Comparison of ENCODE assay signal across 8 cellular contexts in the genomic region with DNA sequence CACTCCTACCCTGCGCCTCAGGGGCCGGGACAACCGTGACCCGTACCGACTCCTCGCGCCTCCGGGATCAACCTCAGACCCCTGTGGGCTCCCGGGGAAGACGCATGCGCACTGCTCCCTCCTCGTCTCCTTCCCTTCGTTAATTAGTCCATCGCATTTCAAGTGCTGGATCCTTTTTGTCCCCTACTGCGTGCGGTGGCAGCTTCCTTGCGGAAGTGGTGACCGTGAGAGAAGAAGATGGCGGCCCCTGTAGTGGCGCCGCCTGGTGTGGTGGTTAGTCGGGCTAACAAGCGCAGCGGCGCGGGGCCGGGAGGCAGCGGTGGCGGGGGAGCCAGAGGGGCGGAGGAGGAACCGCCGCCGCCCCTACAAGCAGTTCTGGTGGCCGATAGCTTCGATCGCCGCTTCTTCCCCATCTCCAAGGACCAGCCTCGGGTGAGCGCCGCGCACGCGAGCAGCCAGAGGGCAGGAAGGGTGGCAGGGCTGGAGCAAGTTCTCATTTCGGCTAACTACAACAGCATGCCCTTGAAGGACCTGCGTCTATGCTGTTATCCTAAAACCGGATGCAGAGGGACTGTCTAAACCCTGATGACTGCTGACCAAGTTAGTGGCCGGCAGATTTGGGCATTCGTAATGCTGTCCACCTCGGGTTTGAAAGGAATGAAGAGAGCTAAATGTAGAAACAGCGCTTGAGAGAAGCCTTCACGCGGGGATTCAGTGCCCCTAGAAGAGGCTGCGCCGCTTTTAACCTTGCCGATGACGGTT. TPM values are rescaled to one million over a fixed set of nuclear protein-coding genes. Genes with fewer than 3 reads are reported as not detected.
DNase-seq lines count a peak whose midpoint lies in the region; ATAC-seq and TF ChIP-seq lines count a peak whose summit lies in the region.

A gene (plus strand): TSS at position 210 of the 762 bp plus-strand sequence. CDS start 28 bp downstream, at position 238.

- peak; percentile 90 to 92 for ATAC-seq in naive thymus-derived CD8-positive, alpha-beta T cell
- ATAC-seq in stimulated activated naive CD8-positive, alpha-beta T cell treated with anti-CD3 and anti-CD28 coated beads, Interleukin-15, Interleukin-2, amounts not matched to agents 100 U/mL and 50 U/mL, for 24 hours, result peak; percentile 87

- H3K4me2 ChIP-seq in GM23248 (ENCODE audit: unreplicated experiment) (peak within 1 kb of the TSS; percentile 95), fibroblast of lung (ENCODE audit: extremely low read depth, insufficient read depth, low read length) (peak within 1 kb of the TSS; percentile 95)

- peak; percentile 33 to 39 for TF ChIP-seq CTCF in fibroblast of lung (conservative IDR thresholded peaks at IDR 0.05 in 1 of 2, IDR thresholded peaks at IDR 0.05 in 1 of 2; ENCODE audit: low read depth in 1 of 2, low read length in 2 of 2)

- 1% methylated on average over 43 to 56 of the region's 56 CpGs for WGBS in GM23248 (ENCODE audit: low coverage in 1 of 2, low lambda C conversion rate in 2 of 2, missing lambda C conversion rate in 2 of 2), 2 experiments

- peak within 1 kb of the TSS; percentile 88 to 100 (median 96) for H3K4me3 Mint-ChIP-seq in naive thymus-derived CD8-positive, alpha-beta T cell

- H3K9me3 Mint-ChIP-seq in naive thymus-derived CD8-positive, alpha-beta T cell, result no peaks in the 10 kb centered on the region

- H3K4me1 ChIP-seq in GM23248 (ENCODE audit: insufficient read depth) (peaks cover 11% of the 10 kb centered on the region), fibroblast of lung (ENCODE audit: control insufficient read depth, extremely low read depth, insufficient read depth, low read length) (peaks cover 4% of the 10 kb centered on the region)

- H3K9me2 ChIP-seq in GM23248 (ENCODE audit: insufficient read depth), result no peaks in the 10 kb centered on the region

- H3K4me3 ChIP-seq in GM23248, result peak within 1 kb of the TSS; percentile 93
- peak within 1 kb of the TSS; percentile 29 to 94 (median 75) for H3K4me3 ChIP-seq in fibroblast of lung (replicated peaks in 1 of 4; ENCODE audit: control extremely low read depth in 1 of 4, insufficient read depth in 1 of 4, low read depth in 3 of 4, low read length in 4 of 4)

- H3K79me2 ChIP-seq in GM23248 (ENCODE audit: insufficient read depth), result peaks cover 50% of the 10 kb centered on the region
- peaks cover 31% of the 10 kb centered on the region for H3K79me2 ChIP-seq in fibroblast of lung (ENCODE audit: control insufficient read depth, insufficient read depth, low read length)

- peak within 1 kb of the TSS; percentile 91 for H2AFZ ChIP-seq in GM23248
- H2AFZ ChIP-seq in fibroblast of lung (ENCODE audit: low read length), result peak within 1 kb of the TSS; percentile 97

- in situ Hi-C loops in GM23248 (cut with MboI), result no loop called here

- peaks cover 0 to 25% (median 0%) of the 10 kb centered on the region in 3 donors for H3K36me3 Mint-ChIP-seq in naive thymus-derived CD8-positive, alpha-beta T cell

- H3K36me3 ChIP-seq in GM23248 (ENCODE audit: low read depth) (no peaks in the 10 kb centered on the region), fibroblast of lung (ENCODE audit: control insufficient read depth, insufficient read depth, low read length) (peaks cover under 1% of the 10 kb centered on the region)

- H3K27ac Mint-ChIP-seq in naive thymus-derived CD8-positive, alpha-beta T cell, result peak within 1 kb of the TSS; percentile 91 to 99 (median 97)

- H3K27ac ChIP-seq in GM23248 (peak within 1 kb of the TSS; percentile 68), fibroblast of lung (ENCODE audit: insufficient read depth, low read length) (peak within 1 kb of the TSS; percentile 47)

- no peaks in the 10 kb centered on the region for H3K27me3 ChIP-seq in GM23248 (replicated peaks; ENCODE audit: insufficient read depth)
- H3K27me3 ChIP-seq in fibroblast of lung (ENCODE audit: control insufficient read depth, insufficient read depth, low read length), result no peaks in the 10 kb centered on the region

- H3K9me3 ChIP-seq in GM23248 (ENCODE audit: low read depth) (no peaks in the 10 kb centered on the region), fibroblast of lung (ENCODE audit: control insufficient read depth, insufficient read depth, low read depth, low read length) (no peaks in the 10 kb centered on the region)

- H3K9ac ChIP-seq in GM23248 (peak within 1 kb of the TSS; percentile 87), fibroblast of lung (ENCODE audit: insufficient read depth, low read length) (peak within 1 kb of the TSS; percentile 78)

- peak; percentile 95 for DNase-seq in EH (ENCODE audit: low read depth)
- DNase-seq in GM23248, result peak; percentile 91
- peak; percentile 94 for DNase-seq in LHCN-M2 (ENCODE audit: low read depth)
- peak; percentile 93 for DNase-seq in RPMI7951 (ENCODE audit: low read depth)
- DNase-seq in activated T-helper 1 cell treated with anti-CD3 and anti-CD28 coated beads, Interleukin-2, amount 50 U/mL, for 16 hours (ENCODE audit: low read depth in 1 of 2, low spot score in 1 of 2), result peak; percentile 73 to 75
- DNase-seq in fibroblast of lung (ENCODE audit: low read depth in 2 of 2), result peak; percentile 89 to 96
- DNase-seq in naive thymus-derived CD8-positive, alpha-beta T cell, result peak; percentile 67 to 91 (median 84)
- DNase-seq in stimulated activated naive CD8-positive, alpha-beta T cell treated with anti-CD3 and anti-CD28 coated beads, Interleukin-15, Interleukin-2, amounts not matched to agents 100 U/mL and 50 U/mL, for 24 hours, result peak; percentile 93

- peaks cover 26 to 49% (median 32%) of the 10 kb centered on the region in 4 donors for H3K4me1 Mint-ChIP-seq in naive thymus-derived CD8-positive, alpha-beta T cell

- POLR2A ChIA-PET in naive thymus-derived CD8-positive, alpha-beta T cell (lab: Charles Lee), result interaction anchor here (0.6 to 3.0 kb wide), 13 partner anchors 9 to 500 kb away, joined by 3 to 18 read pairs (median 4); a partner anchor contains a TSS

- no peaks in the 10 kb centered on the region for H3K27me3 Mint-ChIP-seq in naive thymus-derived CD8-positive, alpha-beta T cell

- 0 out of 2 replicates have a peak, but pooled peaks cover 5% of the 10 kb centered on the region for H3F3A ChIP-seq in GM23248 (ENCODE audit: insufficient read depth)

- H4K20me1 ChIP-seq in GM23248 (ENCODE audit: insufficient read depth) (no peaks in the 10 kb centered on the region), fibroblast of lung (ENCODE audit: control insufficient read depth, extremely low read depth, insufficient read depth, low read length) (no peaks in the 10 kb centered on the region)

RNA-seq across cellular contexts. Expression of the gene that starts here (rescaled TPM):
- 27.8 and 55.5 TPM in 2 replicates for total RNA-seq in GM23248 (2014; rRNA removed; shearing (Covaris generic))
- polyA plus RNA-seq in GM23248 (2016; fragmentation: Nextera tagmentation; extraction: Ambion mirVana) (28.3 and 31.2 TPM in 2 replicates), fibroblast of lung (23.8 and 26.7 TPM in 2 replicates)
- total RNA-seq in LHCN-M2 (2014; rRNA removed) (35.4 and 40.8 TPM in 2 replicates), fibroblast of lung (23.4 and 26.9 TPM in 2 replicates)
- 22.9 TPM for polyA plus RNA-seq in LHCN-M2 (2012)
- 42.1 and 52.0 TPM in 2 replicates for total RNA-seq in RPMI7951 (2014; rRNA removed; shearing (Covaris generic))
- 19.0 and 26.5 TPM in 2 replicates for polyA plus RNA-seq in fibroblast of lung (2012)
- 24.8 and 27.7 TPM in 2 replicates for polyA minus RNA-seq in fibroblast of lung (ENCODE audit: low replicate concordance)
- 10 to 100 TPM; 87.2 to 93.5 TPM for total RNA-seq in naive thymus-derived CD8-positive, alpha-beta T cell
- 10 to 100 TPM; 45.8 to 66.6 (median 54.5) TPM for polyA plus RNA-seq in naive thymus-derived CD8-positive, alpha-beta T cell

Comparison
In these comparisons a context has a peak if more than half of its experiments do, and no peak if none do; other contexts are left out.
1. Peak in every context shown above with its lines: DNase-seq, ATAC-seq, H3K4me3 ChIP-seq and H3K27ac ChIP-seq.